ENCODE assay signal across 17 cellular contexts in genomic region chr9:137970098-137970497, GRCh38.
"Had no signal": no experiment of that assay in that cellular context is flagged by ENCODE, and none has a peak within 500 bp of the region (broad histone marks: within the 10 kb centered on the region; RNA-seq: fewer than 3 reads in every experiment).

No MANE protein-coding gene starts in this region.

- H3K27ac Mint-ChIP-seq: activated CD4-positive, alpha-beta T cell treated with anti-CD3 and anti-CD28 coated beads, Interleukin-2, amount 10 ng/mL, durations not matched to agents 24 days and 14 days; activated CD8-positive, alpha-beta T cell treated with anti-CD3 and anti-CD28 coated beads, Interleukin-2, amount 10 ng/mL, durations not matched to agents 7 days and 5 days; activated T-helper 17 cell treated with anti-CD3 and anti-CD28 coated beads, Interleukin-2, amount 50 U/mL, for 72 hours; effector memory CD8-positive, alpha-beta T cell; stimulated activated naive CD8-positive, alpha-beta T cell treated with anti-CD3 and anti-CD28 coated beads, Interleukin-15, Interleukin-2, amounts not matched to agents 100 ng/mL and 50 ng/mL, for 24 hours had no signal

- DNase-seq: activated CD4-positive, alpha-beta T cell treated with anti-CD3 and anti-CD28 coated beads, Interleukin-2, amount 10 ng/mL, durations not matched to agents 24 days and 14 days; activated CD8-positive, alpha-beta T cell treated with anti-CD3 and anti-CD28 coated beads, Interleukin-2, amount 10 ng/mL, durations not matched to agents 7 days and 5 days; amygdala; colonic mucosa; effector memory CD8-positive, alpha-beta T cell; foreskin melanocyte; midbrain; nucleus accumbens; stimulated activated CD4-positive, alpha-beta T cell treated with anti-CD3 and anti-CD28 coated beads, Interleukin-1b, Interleukin-23, amount 100 ng/mL, for 48 hours had no signal

- H3K27me3 ChIP-seq: colonic mucosa, dorsolateral prefrontal cortex, hepatocyte, tibial nerve, uterus had no signal

- H3K4me3 ChIP-seq: colonic mucosa, dorsolateral prefrontal cortex, hepatocyte, tibial nerve, uterus had no signal

- ATAC-seq: activated CD8-positive, alpha-beta T cell treated with anti-CD3 and anti-CD28 coated beads, Interleukin-2, amount 10 ng/mL, durations not matched to agents 7 days and 5 days; activated T-helper 17 cell treated with anti-CD3 and anti-CD28 coated beads, Interleukin-2, amount 50 U/mL, for 72 hours; effector memory CD8-positive, alpha-beta T cell; esophagus mucosa had no signal

- H3K4me2 ChIP-seq: hepatocyte had no signal

- H3K9me3 ChIP-seq: colonic mucosa, tibial nerve, uterus had no signal

- H3K36me3 ChIP-seq: colonic mucosa, tibial nerve, uterus had no signal

- H3K27ac ChIP-seq: colonic mucosa, dorsolateral prefrontal cortex, hepatocyte, tibial nerve, uterus had no signal

- H3K4me1 ChIP-seq: colonic mucosa, tibial nerve, uterus had no signal

- H2AFZ ChIP-seq: hepatocyte had no signal

- H3K9me3 Mint-ChIP-seq: activated CD4-positive, alpha-beta T cell treated with anti-CD3 and anti-CD28 coated beads, Interleukin-2, amount 10 ng/mL, durations not matched to agents 24 days and 14 days; activated T-helper 17 cell treated with anti-CD3 and anti-CD28 coated beads, Interleukin-2, amount 50 U/mL, for 72 hours; effector memory CD8-positive, alpha-beta T cell; stimulated activated naive CD8-positive, alpha-beta T cell treated with anti-CD3 and anti-CD28 coated beads, Interleukin-15, Interleukin-2, amounts not matched to agents 100 ng/mL and 50 ng/mL, for 24 hours had no signal

- H3K4me3 Mint-ChIP-seq: activated CD4-positive, alpha-beta T cell treated with anti-CD3 and anti-CD28 coated beads, Interleukin-2, amount 10 ng/mL, durations not matched to agents 24 days and 14 days; activated CD8-positive, alpha-beta T cell treated with anti-CD3 and anti-CD28 coated beads, Interleukin-2, amount 10 ng/mL, durations not matched to agents 7 days and 5 days; activated T-helper 17 cell treated with anti-CD3 and anti-CD28 coated beads, Interleukin-2, amount 50 U/mL, for 72 hours; effector memory CD8-positive, alpha-beta T cell; nephron; stimulated activated naive CD8-positive, alpha-beta T cell treated with anti-CD3 and anti-CD28 coated beads, Interleukin-15, Interleukin-2, amounts not matched to agents 100 ng/mL and 50 ng/mL, for 24 hours had no signal

- H3K27me3 Mint-ChIP-seq: activated CD4-positive, alpha-beta T cell treated with anti-CD3 and anti-CD28 coated beads, Interleukin-2, amount 10 ng/mL, durations not matched to agents 24 days and 14 days had no signal

- H3K4me1 Mint-ChIP-seq: activated CD4-positive, alpha-beta T cell treated with anti-CD3 and anti-CD28 coated beads, Interleukin-2, amount 10 ng/mL, durations not matched to agents 24 days and 14 days; activated T-helper 17 cell treated with anti-CD3 and anti-CD28 coated beads, Interleukin-2, amount 50 U/mL, for 72 hours had no signal

- H3K79me2 ChIP-seq: hepatocyte had no signal
